In genomic region chr17:3964203-3965122, GRCh38 we compare ENCODE assay signal across 8 cellular contexts. TPM values are rescaled to one million over a fixed set of nuclear protein-coding genes. Genes with fewer than 3 reads are reported as not detected.
DNase-seq lines count a peak whose midpoint lies in the region; ATAC-seq, FAIRE-seq and TF ChIP-seq lines count a peak whose summit lies in the region.

Gene ATP2A3 (minus strand): TSS chr17:3964437. CDS start chr17:3964291, 146 bp downstream.

- no peak within 1 kb of the TSS for H3K14ac ChIP-seq in H1 (ENCODE audit: insufficient read length)

- 1% methylated on average over 59 of the region's 92 CpGs; no CpG with 5 or more reads in 1 of the 2 experiments for WGBS in H1 (ENCODE audit: extremely low coverage in 1 of 2, insufficient coverage in 1 of 2, insufficient read length in 1 of 2, insufficient replicate concordance in 2 of 2, low coverage in 1 of 2, low lambda C conversion rate in 2 of 2, missing lambda C conversion rate in 1 of 2), 2 experiments
- under 1% methylated on average over 92 of the region's 92 CpGs for WGBS in thymus

- peak within 1 kb of the TSS; percentile 58 to 80 for H3K4me2 ChIP-seq in H1 (ENCODE audit: insufficient read depth in 1 of 2, low read depth in 2 of 2, low read length in 2 of 2)

- H3K9me3 ChIP-seq in H1 (ENCODE audit: insufficient read depth in 2 of 2, low read depth in 1 of 2, low read length in 1 of 2): no peaks in the 10 kb centered on the region
- H3K9me3 ChIP-seq in thymus (ENCODE audit: control insufficient read depth): no peaks in the 10 kb centered on the region

- CTCF ChIA-PET in H1 (lab: Charles Lee; ENCODE audit: partially characterized antibody): interaction anchor here (0.6 to 2.5 kb wide), 10 partner anchors 10 to 457 kb away, joined by 3 to 11 read pairs (median 4); no protein-coding TSS in a partner anchor

- H3K36me3 ChIP-seq in H1 (ENCODE audit: control insufficient read depth in 2 of 4, insufficient read depth in 4 of 4, low read length in 3 of 4): no peaks in the 10 kb centered on the region
- H3K36me3 ChIP-seq in thymus (ENCODE audit: control insufficient read depth, insufficient read depth): peaks cover 21% of the 10 kb centered on the region

- peak within 1 kb of the TSS; percentile 88 for H2AFZ ChIP-seq in H1 (ENCODE audit: low read length)

- peaks cover 2 to 5% (median 2%) of the 10 kb centered on the region in 3 donors for H3K27me3 Mint-ChIP-seq in CD14-positive monocyte (ENCODE audit: low read depth in 3 of 3)
- no peaks in the 10 kb centered on the region for H3K27me3 Mint-ChIP-seq in natural killer cell treated with Interleukin-12 subunit alpha and Interleukin-12 subunit beta and Interleukin-15 and Interleukin-18, amount 100 ng/mL, for 72 hours

- H3K23me2 ChIP-seq in H1 (ENCODE audit: low read depth, low read length): peaks cover 6% of the 10 kb centered on the region; the same call in 1 of the 2 replicates

- POLR2A ChIA-PET in H1 (lab: Charles Lee; ENCODE audit: partially characterized antibody): interaction anchor here (0.8 to 1.4 kb wide), 6 partner anchors 8 to 39 kb away, joined by 3 to 5 read pairs (median 4); no protein-coding TSS in a partner anchor

- H3K4me3 Mint-ChIP-seq in CD14-positive monocyte: peak within 1 kb of the TSS; percentile 86 to 95
- H3K4me3 Mint-ChIP-seq in natural killer cell treated with Interleukin-12 subunit alpha and Interleukin-12 subunit beta and Interleukin-15 and Interleukin-18, amount 100 ng/mL, for 72 hours: peak within 1 kb of the TSS; percentile 86

- peak; percentile 53 for ATAC-seq in GM19395 (IDR thresholded peaks at IDR 0.05; ENCODE audit: unreplicated experiment)
- peak; percentile 89 to 94 for ATAC-seq in natural killer cell treated with Interleukin-12 subunit alpha and Interleukin-12 subunit beta and Interleukin-15 and Interleukin-18, amount 100 ng/mL, for 72 hours

- H2BK12ac ChIP-seq in H1 (ENCODE audit: low read depth, low read length): peak within 1 kb of the TSS; percentile 27; the same call in 1 of the 2 replicates

- no peak within 1 kb of the TSS for H3K56ac ChIP-seq in H1 (replicated peaks; ENCODE audit: insufficient read length, low read depth, low read length)

- peak within 1 kb of the TSS; percentile 67 for H4K91ac ChIP-seq in H1 (replicated peaks; ENCODE audit: insufficient read length, low read length)

- H4K8ac ChIP-seq in H1 (ENCODE audit: extremely low read depth, insufficient read depth, low read length): peak within 1 kb of the TSS; percentile 53; the same call in 1 of the 2 replicates

- TF ChIP-seq CTCF in CD14-positive monocyte (IDR thresholded peaks at IDR 0.05): no peak
- no peak for TF ChIP-seq CTCF in H1 (IDR thresholded peaks at IDR 0.05; ENCODE audit: control extremely low read depth in 1 of 3, insufficient read depth in 1 of 3, low read depth in 1 of 3, low read length in 3 of 3)

- H3K27me3 ChIP-seq in H1 (replicated peaks in 1 of 4; ENCODE audit: control insufficient read depth in 3 of 4, extremely low read depth in 1 of 4, insufficient read depth in 3 of 4, low read length in 3 of 4) (peaks cover 2 to 27% (median 15%) of the 10 kb centered on the region in 4 experiments; a peak in 6 of 7 replicates), thymus (ENCODE audit: control insufficient read depth, insufficient read depth) (no peaks in the 10 kb centered on the region)

- H3K4me3 ChIP-seq in Jurkat, Clone E6-1 (ENCODE audit: low read length): peak within 1 kb of the TSS; percentile 87
- H3K4me3 ChIP-seq in H1 (ENCODE audit: extremely low read depth in 1 of 4, insufficient read depth in 2 of 4, low read depth in 3 of 4, low read length in 4 of 4): peak within 1 kb of the TSS; percentile 22 to 80 (median 56)
- H3K4me3 ChIP-seq in thymus (ENCODE audit: low read length): peak within 1 kb of the TSS; percentile 94

- H3K4ac ChIP-seq in H1 (replicated peaks; ENCODE audit: insufficient read length, low read depth, low read length): no peak within 1 kb of the TSS

- peak within 1 kb of the TSS; percentile 95 for H3K18ac ChIP-seq in H1 (ENCODE audit: extremely low read depth, low read length)

- peaks cover 0 to 8% of the 10 kb centered on the region in 2 experiments for H4K20me1 ChIP-seq in H1 (replicated peaks in 1 of 2; ENCODE audit: control insufficient read depth in 1 of 2, insufficient read depth in 2 of 2, low read length in 2 of 2)

- no peak for TF ChIP-seq RAD21 in H1 (IDR thresholded peaks at IDR 0.05 in 1 of 2, conservative IDR thresholded peaks at IDR 0.05 in 1 of 2; ENCODE audit: low read depth in 2 of 2, low read length in 2 of 2)

- peaks cover 47% of the 10 kb centered on the region for H3K4me1 Mint-ChIP-seq in CD14-positive monocyte
- peaks cover 37 to 39% of the 10 kb centered on the region in 2 donors for H3K4me1 Mint-ChIP-seq in natural killer cell treated with Interleukin-12 subunit alpha and Interleukin-12 subunit beta and Interleukin-15 and Interleukin-18, amount 100 ng/mL, for 72 hours (ENCODE audit: low read depth in 2 of 2)

- peak within 1 kb of the TSS; percentile 84 to 94 (median 91) for H3K27ac Mint-ChIP-seq in CD14-positive monocyte
- H3K27ac Mint-ChIP-seq in natural killer cell treated with Interleukin-12 subunit alpha and Interleukin-12 subunit beta and Interleukin-15 and Interleukin-18, amount 100 ng/mL, for 72 hours: peak within 1 kb of the TSS; percentile 76 to 92

- H2AK5ac ChIP-seq in H1 (ENCODE audit: low read depth, low read length): 0 out of 2 replicates have a peak within 1 kb of the TSS, but pooled peaks have one; percentile 13

- no peaks in the 10 kb centered on the region for H3K9me3 Mint-ChIP-seq in CD14-positive monocyte
- H3K9me3 Mint-ChIP-seq in natural killer cell treated with Interleukin-12 subunit alpha and Interleukin-12 subunit beta and Interleukin-15 and Interleukin-18, amount 100 ng/mL, for 72 hours: no peaks in the 10 kb centered on the region

- peaks cover 6 to 7% of the 10 kb centered on the region in 2 donors for H3K36me3 Mint-ChIP-seq in CD14-positive monocyte
- no peaks in the 10 kb centered on the region for H3K36me3 Mint-ChIP-seq in natural killer cell treated with Interleukin-12 subunit alpha and Interleukin-12 subunit beta and Interleukin-15 and Interleukin-18, amount 100 ng/mL, for 72 hours

- H2BK15ac ChIP-seq in H1 (ENCODE audit: low read length): peak within 1 kb of the TSS; percentile 88; the same call in 1 of the 2 replicates

- TF ChIP-seq POLR2A in H1 (IDR thresholded peaks at IDR 0.05; ENCODE audit: control extremely low read depth in 1 of 2, low read depth in 2 of 2, low read length in 2 of 2): no peak

- peaks cover 3 to 26% (median 14%) of the 10 kb centered on the region in 4 experiments for H3K4me1 ChIP-seq in H1 (replicated peaks in 1 of 4; ENCODE audit: control insufficient read depth in 3 of 4, insufficient read depth in 4 of 4, low read length in 3 of 4)
- H3K4me1 ChIP-seq in thymus (ENCODE audit: control insufficient read depth, insufficient read depth, low read length): peaks cover 32% of the 10 kb centered on the region

- H2BK120ac ChIP-seq in H1 (replicated peaks; ENCODE audit: low read depth, low read length): peak within 1 kb of the TSS; percentile 44

- H4K5ac ChIP-seq in H1 (ENCODE audit: insufficient read length, low read depth, low read length): peak within 1 kb of the TSS; percentile 63

- peak within 1 kb of the TSS; percentile 87; the same call in 1 of the 2 replicates for H2BK5ac ChIP-seq in H1 (ENCODE audit: low read depth, low read length)

- no peaks in the 10 kb centered on the region for H3K79me2 ChIP-seq in H1 (ENCODE audit: control insufficient read depth in 1 of 2, insufficient read depth in 2 of 2, low read length in 2 of 2)

- H3K27ac ChIP-seq in H1 (ENCODE audit: low read depth, low read length) (no peak within 1 kb of the TSS), thymus (ENCODE audit: low read depth) (peak within 1 kb of the TSS; percentile 81)

- FAIRE-seq in H1 (lab: Jason Lieb, UNC): no peak

- H3K23ac ChIP-seq in H1 (ENCODE audit: insufficient read length): no peak within 1 kb of the TSS

- DNase-seq in CD14-positive monocyte (ENCODE audit: low spot score) (no peak), H1 (ENCODE audit: low read depth in 1 of 2, low spot score in 2 of 2) (peak in 1 of 2 experiments; percentile 73), cerebellar cortex (ENCODE audit: low spot score) (no peak)
- peak; percentile 65 for DNase-seq in Jurkat, Clone E6-1 (ENCODE audit: low read depth, low spot score)
- DNase-seq in activated CD4-positive, alpha-beta T cell treated with anti-CD3 and anti-CD28 coated beads, Interleukin-2, amount 50 U/mL, for 4 hours: peak; percentile 40 to 43
- DNase-seq in natural killer cell treated with Interleukin-12 subunit alpha and Interleukin-12 subunit beta and Interleukin-15 and Interleukin-18, amount 100 ng/mL, for 72 hours (ENCODE audit: low spot score): peak; percentile 77

- intact Hi-C loops in CD14-positive monocyte (cut with micrococcal nuclease): loop anchor here (2.0 to 5.0 kb wide), 3 partner anchors 38 to 47 kb away; partner anchors contain the start of gene P2RX1 (in 1 of the 2)

- H2BK20ac ChIP-seq in H1 (ENCODE audit: low read length): no peak within 1 kb of the TSS; the same call in 1 of the 2 replicates

- TF ChIP-seq EP300 in H1 (IDR thresholded peaks at IDR 0.05; ENCODE audit: borderline replicate concordance in 1 of 2, low read depth in 2 of 2, low read length in 2 of 2): peak in 1 of 2 experiments; percentile 24; a peak in 1 of 3 replicates

- H3K79me1 ChIP-seq in H1 (ENCODE audit: low read depth, low read length): no peaks in the 10 kb centered on the region; the same call in 1 of the 2 replicates

- H3K9ac ChIP-seq in H1 (replicated peaks in 1 of 4; ENCODE audit: extremely low read depth in 1 of 4, low read depth in 3 of 4, low read length in 3 of 4): peak within 1 kb of the TSS in 1 of 4 experiments; percentile 44; a peak in 1 of 7 replicates

TF ChIP-seq in H1, 55 proteins besides CTCF, POLR2A, EP300 and RAD21 (continues in another document):
- no peak for TF ChIP-seq EZH2 (IDR thresholded peaks at IDR 0.05; ENCODE audit: low read depth, low read length, severe bottlenecking)

RNA-seq across cellular contexts. Expression of gene ATP2A3, which starts in this region (rescaled TPM):
- polyA plus RNA-seq in CD14-positive monocyte (1 to 10 TPM; 6.9 to 9.5 TPM), H1 (2011; rRNA removed) (18.4 and 28.7 TPM in 2 replicates), thymus (116 TPM)
- polyA plus RNA-seq in Jurkat, Clone E6-1 (2012; ENCODE audit: insufficient read depth, insufficient read length): 240 TPM
- total RNA-seq in H1 (2021; fragmentation: NEBNext Ultra II Directional; extraction: Animal tissue kit (Norgen Biotek cat#: 25700)): 32.0 and 32.5 TPM in 2 replicates
- 17.3 TPM for polyA plus RNA-seq in H1 (2011; cell fraction: cytosol; rRNA removed)
- polyA plus RNA-seq in H1 (2011; cell fraction: nucleus; rRNA removed): 53.0 TPM
- polyA plus RNA-seq in H1 (2012, experiment 1 of 2): 15.4 to 27.6 TPM (median 23.1 TPM) in 4 replicates
- polyA plus RNA-seq in H1 (2012, experiment 2 of 2): 16.2 TPM
- polyA plus RNA-seq in H1 (2013, experiment 1 of 2): 40.2 TPM
- 37.1 TPM for polyA plus RNA-seq in H1 (2013, experiment 2 of 2)
- 12.7 and 14.2 TPM in 2 replicates for polyA minus RNA-seq in H1 (2011; rRNA and poly(A)+ RNA removed)
- polyA minus RNA-seq in H1 (2011; cell fraction: cytosol; rRNA and poly(A)+ RNA removed): 13.9 TPM
- polyA minus RNA-seq in H1 (2011; cell fraction: nucleus; rRNA and poly(A)+ RNA removed): 22.1 TPM
- total RNA-seq in natural killer cell treated with Interleukin-12 subunit alpha and Interleukin-12 subunit beta and Interleukin-15 and Interleukin-18, amount 100 ng/mL, for 72 hours: 100 to 1,000 TPM; 125 to 234 TPM

Comparison
In these comparisons a context has a peak if more than half of its experiments do, and no peak if none do; other contexts are left out.
1. DNase-seq: peak in Jurkat, Clone E6-1 (single experiment), activated CD4-positive, alpha-beta T cell treated with anti-CD3 and anti-CD28 coated beads, Interleukin-2, amount 50 U/mL, for 4 hours (2 of 2) and natural killer cell treated with Interleukin-12 subunit alpha and Interleukin-12 subunit beta and Interleukin-15 and Interleukin-18, amount 100 ng/mL, for 72 hours (single experiment); none in CD14-positive monocyte (single experiment) and cerebellar cortex (single experiment).
2. Peak in every context shown above with its lines, with median percentiles within 50 percentile points of each other: H3K4me3 ChIP-seq.